Comparison of ENCODE assay signal across 11 cellular contexts in genomic region chr9:32502459-32502858, GRCh38. TPM values are rescaled to one million over a fixed set of nuclear protein-coding genes. Genes with fewer than 3 reads are reported as not detected.
DNase-seq lines count a peak whose midpoint lies in the region; FAIRE-seq and TF ChIP-seq lines count a peak whose summit lies in the region.
"Had no signal": no experiment of that assay in that cellular context is flagged by ENCODE, and none has a peak within 500 bp of the region (broad histone marks: within the 10 kb centered on the region; RNA-seq: fewer than 3 reads in every experiment).

No MANE protein-coding gene starts in this region.

- H3K79me2 ChIP-seq in trophoblast cell (ENCODE audit: control insufficient read depth, insufficient read depth, low read length, poor library complexity) = no peaks in the 10 kb centered on the region

- H2BK120ac ChIP-seq in trophoblast cell (ENCODE audit: insufficient read depth, low read length, poor library complexity) = no peak overlapping the region

- H3K23ac ChIP-seq in trophoblast cell (ENCODE audit: low read length) = no peak overlapping the region

- FAIRE-seq in H54 (lab: Jason Lieb, UNC) = peak; percentile 85

- no peaks in the 10 kb centered on the region for H3K79me1 ChIP-seq in trophoblast cell (ENCODE audit: low read length)

- no peak overlapping the region for H3K14ac ChIP-seq in trophoblast cell (ENCODE audit: low read length)

- H3K36me3 ChIP-seq in esophagus (ENCODE audit: control insufficient read depth in 2 of 2, insufficient read depth in 2 of 2, low read length in 1 of 2) (no peaks in the 10 kb centered on the region), trophoblast cell (ENCODE audit: control insufficient read depth in 1 of 2, insufficient read depth in 2 of 2, low read length in 2 of 2) (peaks cover 0 to 2% of the 10 kb centered on the region in 2 experiments)
- H3K36me3 ChIP-seq: uterus had no signal

- no peak overlapping the region for H3K9ac ChIP-seq in trophoblast cell (ENCODE audit: low read length)

- H3K4me3 ChIP-seq in esophagus (ENCODE audit: low read depth in 1 of 2, low read length in 2 of 2) (no peak overlapping the region), trophoblast cell (ENCODE audit: low read depth, low read length) (no peak overlapping the region)
- H3K4me3 ChIP-seq: uterus had no signal

- H4K91ac ChIP-seq in trophoblast cell (ENCODE audit: low read depth, low read length) = no peak overlapping the region

- no peak overlapping the region for H4K8ac ChIP-seq in trophoblast cell (ENCODE audit: low read depth, low read length)

- no peak overlapping the region for H3K18ac ChIP-seq in trophoblast cell (ENCODE audit: low read length)

- H3K4me2 ChIP-seq in trophoblast cell (ENCODE audit: low read length) = no peak overlapping the region

- H3K27me3 ChIP-seq in esophagus (ENCODE audit: control insufficient read depth in 1 of 2, insufficient read depth in 2 of 2, low read length in 2 of 2) (no peaks in the 10 kb centered on the region), trophoblast cell (ENCODE audit: insufficient read depth, low read length) (no peaks in the 10 kb centered on the region)
- H3K27me3 ChIP-seq: uterus had no signal

- H3K4ac ChIP-seq in trophoblast cell (ENCODE audit: low read depth, low read length) = no peak overlapping the region

- TF ChIP-seq POLR2A in H54 (IDR thresholded peaks at IDR 0.05; ENCODE audit: low read depth, low read length) = no peak

- no peak overlapping the region for H4K12ac ChIP-seq in trophoblast cell (ENCODE audit: low read depth, low read length)

- 37 to 54% methylated on average over 4 of the region's 4 CpGs for WGBS in esophagus, 2 donors
- no CpG with 5 or more reads among the region's 4 CpGs for WGBS in trophoblast cell (ENCODE audit: extremely low coverage, insufficient coverage, insufficient read length)

- no peak overlapping the region for H2AFZ ChIP-seq in trophoblast cell (ENCODE audit: insufficient read depth, low read length, poor library complexity)

- H3K4me1 ChIP-seq in esophagus (ENCODE audit: control insufficient read depth in 2 of 2, insufficient read depth in 2 of 2, low read length in 1 of 2) (peaks cover 0 to 2% of the 10 kb centered on the region in 2 donors), trophoblast cell (ENCODE audit: control insufficient read depth in 1 of 2, insufficient read depth in 2 of 2, low read length in 2 of 2) (no peaks in the 10 kb centered on the region)
- H3K4me1 ChIP-seq: uterus had no signal

- no peak for DNase-seq in H54 (ENCODE audit: insufficient read length, low spot score)
- DNase-seq in RKO (ENCODE audit: low spot score) = peak; percentile 49
- peak; percentile 81 to 89 for DNase-seq in trophoblast cell
- DNase-seq in anterior cingulate cortex (lab: John Stamatoyannopoulos, UW) = no peak
- DNase-seq in T-helper 1 cell = no peak
- DNase-seq in NCI-H1417 treated with DMSO at 0.1 percent for 48 hours (lab: John Stamatoyannopoulos, UW) = no peak
- DNase-seq: NCI-H187, OCI-M1, uterus had no signal

- no peak overlapping the region for H2BK12ac ChIP-seq in trophoblast cell (ENCODE audit: low read length)

- no peak overlapping the region for H2BK5ac ChIP-seq in trophoblast cell (ENCODE audit: low read depth, low read length, poor library complexity)

- H3K9me3 ChIP-seq in esophagus (ENCODE audit: control insufficient read depth in 2 of 2, insufficient read depth in 1 of 2, low read depth in 1 of 2, low read length in 1 of 2) (no peaks in the 10 kb centered on the region), trophoblast cell (ENCODE audit: insufficient read depth, low read depth, low read length) (peaks cover 2% of the 10 kb centered on the region)
- H3K9me3 ChIP-seq: uterus had no signal

- no peak overlapping the region for H2AK5ac ChIP-seq in trophoblast cell (ENCODE audit: low read length)

- H3K27ac ChIP-seq in esophagus (ENCODE audit: low read depth in 2 of 2, low read length in 1 of 2) = peak overlapping the region; percentile 38 to 67
- H3K27ac ChIP-seq in trophoblast cell (ENCODE audit: low read depth, low read length) = no peak overlapping the region
- H3K27ac ChIP-seq: uterus, VCaP had no signal

RNA-seq across cellular contexts. Expression of gene RIGI, which starts 23.5 kb away (rescaled TPM):
- 1 to 10 TPM; 4.5 to 4.7 TPM for polyA plus RNA-seq in esophagus
- polyA plus RNA-seq in trophoblast cell (2013) = 2.7 and 2.9 TPM in 2 replicates

RNA-seq across cellular contexts. Expression of gene SMIM27, which starts 49.7 kb away (rescaled TPM):
- 1 to 10 TPM; 4.4 to 5.4 TPM for polyA plus RNA-seq in esophagus
- 16.3 and 17.6 TPM in 2 replicates for polyA plus RNA-seq in trophoblast cell (2013)

RNA-seq across cellular contexts. Expression of gene TOPORS, which starts 49.9 kb away (rescaled TPM):
- 1 to 10 TPM; 5.7 to 6.5 TPM for polyA plus RNA-seq in esophagus
- polyA plus RNA-seq in trophoblast cell (2013) = 16.6 and 16.8 TPM in 2 replicates

Comparison
In these comparisons a context has a peak if more than half of its experiments do, and no peak if none do; other contexts are left out.
1. DNase-seq: peak in RKO (single experiment) and trophoblast cell (2 of 2); none in H54 (single experiment), anterior cingulate cortex (0 of 58), T-helper 1 cell (0 of 5) and NCI-H1417 treated with DMSO at 0.1 percent for 48 hours (single experiment).